17 cellular contexts compared by ENCODE assay signal in genomic region chr1:41611932-41612450, GRCh38.
DNase-seq lines count a peak whose midpoint lies in the region; ATAC-seq and TF ChIP-seq lines count a peak whose summit lies in the region.
"Had no signal": no experiment of that assay in that cellular context is flagged by ENCODE, and none has a peak within 500 bp of the region (broad histone marks: within the 10 kb centered on the region; RNA-seq: fewer than 3 reads in every experiment).

No MANE protein-coding gene starts in this region.

- H3K36me3 ChIP-seq in endodermal cell (ENCODE audit: control insufficient read depth, insufficient read depth, low read length) = no peaks in the 10 kb centered on the region
- no peaks in the 10 kb centered on the region for H3K36me3 ChIP-seq in osteoblast (ENCODE audit: insufficient read depth, low read length)

- H3K27ac ChIP-seq in endodermal cell (ENCODE audit: low read depth, low read length) = no peak overlapping the region
- no peak overlapping the region for H3K27ac ChIP-seq in osteoblast (ENCODE audit: low read depth, low read length)

- H3K4me3 ChIP-seq in endodermal cell (ENCODE audit: low read length) (no peak overlapping the region), osteoblast (ENCODE audit: insufficient read depth, low read length) (no peak overlapping the region)
- H3K4me3 ChIP-seq: GM12878 had no signal

- TF ChIP-seq CTCF in endodermal cell (conservative IDR thresholded peaks at IDR 0.05) = no peak
- no peak for TF ChIP-seq CTCF in osteoblast (IDR thresholded peaks at IDR 0.05; ENCODE audit: extremely low read depth, low read depth, low read length)
- no peak for TF ChIP-seq CTCF in GM20000 (IDR thresholded peaks at IDR 0.05; ENCODE audit: extremely low read depth, missing control alignments)

- no peak overlapping the region for H3K4me2 ChIP-seq in osteoblast (ENCODE audit: insufficient read depth, low read length)

- H3K79me2 ChIP-seq in osteoblast (ENCODE audit: insufficient read depth, low read length) = peaks cover 20% of the 10 kb centered on the region

- 91 to 97% methylated on average over 6 of the region's 6 CpGs for WGBS in endodermal cell (ENCODE audit: insufficient coverage in 1 of 2, insufficient read length in 1 of 2), 2 experiments

- H3K9ac ChIP-seq in endodermal cell (ENCODE audit: extremely low read depth, low read length, poor library complexity, severe bottlenecking) = no peak overlapping the region

- no peak for ATAC-seq in stimulated activated memory B cell treated with anti-CD40 and anti-IgM and Interleukin-4, amounts not matched to agents 10 μg/mL and 1 μg/mL and 100 μg/mL, for 72 hours
- no peak for ATAC-seq in esophagus mucosa
- ATAC-seq: GM12878, HepG2 had no signal

- H3K27me3 ChIP-seq in endodermal cell (ENCODE audit: control insufficient read depth, insufficient read depth, low read length, poor library complexity, severe bottlenecking) (no peaks in the 10 kb centered on the region), osteoblast (ENCODE audit: insufficient read depth, low read length) (no peaks in the 10 kb centered on the region)

- peak overlapping the region; percentile 80 for H3K27ac Mint-ChIP-seq in activated naive CD4-positive, alpha-beta T cell treated with anti-CD3 and anti-CD28 coated beads, Interleukin-2, amount 50 U/mL, for 24 hours
- no peak overlapping the region for H3K27ac Mint-ChIP-seq in endodermal cell
- H3K27ac Mint-ChIP-seq in stimulated activated memory B cell treated with anti-CD40 and anti-IgM and Interleukin-4, amounts not matched to agents 10 μg/mL and 1 μg/mL and 100 μg/mL, for 72 hours = peak overlapping the region; percentile 6
- H3K27ac Mint-ChIP-seq: CD4-positive, alpha-beta T cell had no signal

- peaks cover 2% of the 10 kb centered on the region for H4K20me1 ChIP-seq in osteoblast (ENCODE audit: insufficient read depth, low read length)

- no peaks in the 10 kb centered on the region for H3K27me3 Mint-ChIP-seq in activated naive CD4-positive, alpha-beta T cell treated with anti-CD3 and anti-CD28 coated beads, Interleukin-2, amount 50 U/mL, for 24 hours
- no peaks in the 10 kb centered on the region for H3K27me3 Mint-ChIP-seq in endodermal cell (ENCODE audit: insufficient read depth)
- H3K27me3 Mint-ChIP-seq in stimulated activated memory B cell treated with anti-CD40 and anti-IgM and Interleukin-4, amounts not matched to agents 10 μg/mL and 1 μg/mL and 100 μg/mL, for 72 hours = no peaks in the 10 kb centered on the region
- H3K27me3 Mint-ChIP-seq: CD4-positive, alpha-beta T cell had no signal

- no peak for DNase-seq in activated naive CD4-positive, alpha-beta T cell treated with anti-CD3 and anti-CD28 coated beads, Interleukin-2, amount 50 U/mL, for 16 hours
- DNase-seq in NCI-H69 (lab: John Stamatoyannopoulos, UW) = peak; percentile 32
- peak; percentile 7 for DNase-seq in endodermal cell
- no peak for DNase-seq in osteoblast (ENCODE audit: insufficient read length, low spot score, missing footprints)
- no peak for DNase-seq in GM20000 (ENCODE audit: low spot score)
- DNase-seq: ACHN; Calu3; CD4-positive, alpha-beta T cell; H9; NCI-H187 treated with DMSO at 0.1 percent for 48 hours; NCI-H446; NCI-H82 had no signal

- H3K4me1 ChIP-seq in endodermal cell (ENCODE audit: control insufficient read depth, insufficient read depth, low read length) (no peaks in the 10 kb centered on the region), osteoblast (ENCODE audit: insufficient read depth, low read length) (peaks cover 21% of the 10 kb centered on the region)

- H3K4me1 Mint-ChIP-seq in activated naive CD4-positive, alpha-beta T cell treated with anti-CD3 and anti-CD28 coated beads, Interleukin-2, amount 50 U/mL, for 24 hours = peaks cover 20% of the 10 kb centered on the region
- H3K4me1 Mint-ChIP-seq in endodermal cell = peaks cover 2% of the 10 kb centered on the region
- peaks cover 41% of the 10 kb centered on the region for H3K4me1 Mint-ChIP-seq in stimulated activated memory B cell treated with anti-CD40 and anti-IgM and Interleukin-4, amounts not matched to agents 10 μg/mL and 1 μg/mL and 100 μg/mL, for 72 hours

- no peaks in the 10 kb centered on the region for H3K9me3 Mint-ChIP-seq in activated naive CD4-positive, alpha-beta T cell treated with anti-CD3 and anti-CD28 coated beads, Interleukin-2, amount 50 U/mL, for 24 hours
- no peaks in the 10 kb centered on the region for H3K9me3 Mint-ChIP-seq in endodermal cell
- H3K9me3 Mint-ChIP-seq in stimulated activated memory B cell treated with anti-CD40 and anti-IgM and Interleukin-4, amounts not matched to agents 10 μg/mL and 1 μg/mL and 100 μg/mL, for 72 hours = no peaks in the 10 kb centered on the region
- H3K9me3 Mint-ChIP-seq: CD4-positive, alpha-beta T cell; H9 had no signal

- no peaks in the 10 kb centered on the region for H3K9me3 ChIP-seq in endodermal cell (ENCODE audit: control insufficient read depth, low read length)
- no peaks in the 10 kb centered on the region for H3K9me3 ChIP-seq in osteoblast (ENCODE audit: low read depth, low read length)

- no peak overlapping the region for H2AFZ ChIP-seq in osteoblast (ENCODE audit: low read length)

- peaks cover 21% of the 10 kb centered on the region for H3K36me3 Mint-ChIP-seq in activated naive CD4-positive, alpha-beta T cell treated with anti-CD3 and anti-CD28 coated beads, Interleukin-2, amount 50 U/mL, for 24 hours
- H3K36me3 Mint-ChIP-seq in endodermal cell (ENCODE audit: low read depth) = no peaks in the 10 kb centered on the region
- H3K36me3 Mint-ChIP-seq in stimulated activated memory B cell treated with anti-CD40 and anti-IgM and Interleukin-4, amounts not matched to agents 10 μg/mL and 1 μg/mL and 100 μg/mL, for 72 hours = peaks cover 53% of the 10 kb centered on the region

- H3K4me3 Mint-ChIP-seq in activated naive CD4-positive, alpha-beta T cell treated with anti-CD3 and anti-CD28 coated beads, Interleukin-2, amount 50 U/mL, for 24 hours = peak overlapping the region; percentile 49
- no peak overlapping the region for H3K4me3 Mint-ChIP-seq in endodermal cell
- H3K4me3 Mint-ChIP-seq in stimulated activated memory B cell treated with anti-CD40 and anti-IgM and Interleukin-4, amounts not matched to agents 10 μg/mL and 1 μg/mL and 100 μg/mL, for 72 hours = no peak overlapping the region
- H3K4me3 Mint-ChIP-seq: CD4-positive, alpha-beta T cell; H9 had no signal

Comparison
In these comparisons a context has a peak if more than half of its experiments do, and no peak if none do; other contexts are left out.
1. DNase-seq: peak in NCI-H69 (single experiment) and endodermal cell (single experiment); none in activated naive CD4-positive, alpha-beta T cell treated with anti-CD3 and anti-CD28 coated beads, Interleukin-2, amount 50 U/mL, for 16 hours (single experiment), osteoblast (single experiment) and GM20000 (single experiment).